ENCODE assay signal across 18 cellular contexts in the genomic region with DNA sequence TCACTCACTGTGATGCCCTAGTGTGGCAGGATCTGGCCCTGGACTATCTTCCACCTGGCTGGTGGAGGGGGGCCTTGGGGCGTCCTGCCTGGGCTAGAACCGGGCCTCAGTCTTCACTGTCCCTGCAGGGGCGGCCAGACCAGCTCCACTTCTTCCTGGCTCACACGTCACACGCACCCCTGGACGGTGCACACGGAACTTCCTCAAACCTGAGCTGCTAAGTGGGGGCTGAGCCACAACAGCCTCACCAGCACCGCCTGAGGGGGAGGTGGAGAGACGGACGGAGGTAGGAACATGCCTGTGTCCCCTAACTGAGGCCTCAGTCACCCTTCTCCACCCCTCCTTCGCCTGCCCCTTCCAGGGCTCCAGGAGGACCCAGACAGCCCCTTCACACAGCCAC. TPM values are rescaled to one million over a fixed set of nuclear protein-coding genes. Genes with fewer than 3 reads are reported as not detected.
DNase-seq lines count a peak whose midpoint lies in the region; ATAC-seq and TF ChIP-seq lines count a peak whose summit lies in the region.
"Had no signal": no experiment of that assay in that cellular context is flagged by ENCODE, and none has a peak within 500 bp of the region (broad histone marks: within the 10 kb centered on the region; RNA-seq: fewer than 3 reads in every experiment).

No MANE protein-coding gene starts in this region.

- H3K27ac Mint-ChIP-seq in memory B cell = peak overlapping the region; percentile 58

- no peaks in the 10 kb centered on the region for H3K9me3 Mint-ChIP-seq in memory B cell
- H3K9me3 Mint-ChIP-seq: CD8-positive, alpha-beta memory T cell had no signal

- H3K4me3 Mint-ChIP-seq in memory B cell = peak overlapping the region; percentile 9
- H3K4me3 Mint-ChIP-seq: CD8-positive, alpha-beta memory T cell had no signal

- no peaks in the 10 kb centered on the region for H3K9me3 ChIP-seq in upper lobe of right lung
- H3K9me3 ChIP-seq: Peyer's patch had no signal

- H3K36me3 ChIP-seq in upper lobe of right lung = peaks cover 7% of the 10 kb centered on the region

- H3K4me1 ChIP-seq in upper lobe of right lung = peaks cover 12% of the 10 kb centered on the region

- intact Hi-C loops in upper lobe of right lung (cut with DNase I) = no loop called here

- H3K4me1 Mint-ChIP-seq in memory B cell = peaks cover 15% of the 10 kb centered on the region

- H3K4me3 ChIP-seq in HL-60 (replicated peaks; ENCODE audit: insufficient read depth, low read length) (no peak overlapping the region), upper lobe of right lung (no peak overlapping the region)
- H3K4me3 ChIP-seq: GM23248, Peyer's patch, SK-N-MC had no signal

- peaks cover 2% of the 10 kb centered on the region for H3K36me3 Mint-ChIP-seq in memory B cell

- TF ChIP-seq CTCF in HL-60 (IDR thresholded peaks at IDR 0.05; ENCODE audit: insufficient read depth, low read length) (no peak), upper lobe of right lung (IDR thresholded peaks at IDR 0.05) (no peak), GM20000 (IDR thresholded peaks at IDR 0.05; ENCODE audit: extremely low read depth, missing control alignments) (no peak)

- H3K27ac ChIP-seq in HL-60 (replicated peaks) (no peak overlapping the region; the same call in 1 of the 2 replicates), upper lobe of right lung (no peak overlapping the region)
- H3K27ac ChIP-seq: GM23248, KMS-11, SK-N-MC had no signal

- H3K27me3 Mint-ChIP-seq in memory B cell = no peaks in the 10 kb centered on the region
- H3K27me3 Mint-ChIP-seq: CD8-positive, alpha-beta memory T cell had no signal

- peak; percentile 32 to 70 for DNase-seq in HL-60 (ENCODE audit: low read depth in 1 of 2, low spot score in 1 of 2)
- DNase-seq in UCSD-AML1 (lab: John Stamatoyannopoulos, UW; ENCODE audit: unreplicated experiment) = peak; percentile 19
- DNase-seq in memory B cell (ENCODE audit: low spot score in 2 of 2) = no peak
- DNase-seq in upper lobe of right lung = no peak
- DNase-seq in GM20000 (ENCODE audit: low spot score) = no peak
- DNase-seq in stimulated activated CD4-positive, alpha-beta T cell treated with anti-CD3 and anti-CD28 coated beads, Interleukin-2, amount 100 ng/mL, for 24 hours = no peak
- DNase-seq: CD8-positive, alpha-beta memory T cell; GM23248; NCI-H1105; NCI-H1694; NCI-H226; NCI-H524 treated with DMSO at 0.1 percent for 48 hours; Right ventricle myocardium superior had no signal

- no peaks in the 10 kb centered on the region for H3K27me3 ChIP-seq in HL-60 (ENCODE audit: insufficient read depth, poor library complexity, severe bottlenecking)
- no peaks in the 10 kb centered on the region for H3K27me3 ChIP-seq in upper lobe of right lung
- H3K27me3 ChIP-seq: Peyer's patch had no signal

- ATAC-seq in memory B cell (ENCODE audit: low read depth) (peak; percentile 92), upper lobe of right lung (peak; percentile 17), HG02852 (IDR thresholded peaks at IDR 0.05; ENCODE audit: unreplicated experiment) (no peak)
- ATAC-seq: HCT116 had no signal

RNA-seq across cellular contexts. Expression of a gene that starts 36.6 kb away (rescaled TPM):
- total RNA-seq in upper lobe of right lung = 10.7 TPM

RNA-seq across cellular contexts. Expression of a gene that starts 53.9 kb away (rescaled TPM):
- 57.3 TPM for total RNA-seq in upper lobe of right lung

Comparison
In these comparisons a context has a peak if more than half of its experiments do, and no peak if none do; other contexts are left out.
1. DNase-seq: peak in HL-60 (2 of 2) and UCSD-AML1 (single experiment); none in memory B cell (0 of 2), upper lobe of right lung (single experiment), GM20000 (single experiment) and stimulated activated CD4-positive, alpha-beta T cell treated with anti-CD3 and anti-CD28 coated beads, Interleukin-2, amount 100 ng/mL, for 24 hours (0 of 2).